Comparison of ENCODE assay signal across 17 cellular contexts in the genomic region with DNA sequence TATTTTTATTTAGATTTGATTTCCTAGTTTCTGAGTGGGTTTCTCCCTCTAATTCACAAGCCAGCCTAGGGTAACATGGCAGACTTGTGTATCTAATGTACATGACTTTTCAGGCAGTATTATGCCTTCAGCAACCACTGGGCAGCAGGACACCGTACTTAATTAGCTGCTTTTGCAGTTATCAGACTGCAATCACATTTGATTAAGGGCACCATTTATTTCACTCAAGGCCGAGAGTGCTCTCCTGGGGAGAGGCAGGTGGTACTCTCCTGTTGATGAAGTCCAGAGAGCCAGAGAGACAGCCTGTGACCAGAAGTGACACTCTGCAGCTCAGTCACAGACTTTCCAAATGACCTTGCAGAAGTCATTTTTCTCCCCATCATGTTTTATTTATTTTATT. TPM values are rescaled to one million over a fixed set of nuclear protein-coding genes. Genes with fewer than 3 reads are reported as not detected.
"Had no signal": no experiment of that assay in that cellular context is flagged by ENCODE, and none has a peak within 500 bp of the region (broad histone marks: within the 10 kb centered on the region; RNA-seq: fewer than 3 reads in every experiment).

No MANE protein-coding gene starts in this region.

- H3K27ac ChIP-seq: brain microvascular endothelial cell, dorsolateral prefrontal cortex, epithelial cell of prostate, tibial artery, vagina had no signal

- H3K27me3 ChIP-seq: brain microvascular endothelial cell, dorsolateral prefrontal cortex, tibial artery, vagina had no signal

- H3K36me3 ChIP-seq: brain microvascular endothelial cell, tibial artery, vagina had no signal

- H3K4me3 ChIP-seq: dorsolateral prefrontal cortex, tibial artery, vagina had no signal

- ATAC-seq: activated CD4-positive, CD25-positive, alpha-beta regulatory T cell treated with anti-CD3 and anti-CD28 coated beads, Interleukin-2, amount 50 U/mL, for 24 hours; activated T-cell treated with anti-CD3 and anti-CD28 coated beads, Interleukin-2, amount 50 U/mL, for 4 hours had no signal

- DNase-seq: activated CD4-positive, alpha-beta T cell treated with anti-CD3 and anti-CD28 coated beads, Interleukin-2, amount 10 ng/mL, durations not matched to agents 7 days and 5 days; activated CD8-positive, alpha-beta memory T cell treated with anti-CD3 and anti-CD28 coated beads, Interleukin-2, amount 50 U/mL, for 4 hours; activated naive CD4-positive, alpha-beta T cell treated with anti-CD3 and anti-CD28 coated beads, Interleukin-2, amount 10 ng/mL, durations not matched to agents 7 days and 5 days; activated T-cell treated with anti-CD3 and anti-CD28 coated beads, Interleukin-2, amount 50 U/mL, for 4 hours; aorta; brain microvascular endothelial cell; central memory CD4-positive, alpha-beta T cell; dorsolateral prefrontal cortex; endodermal cell; foreskin fibroblast; occipital lobe; stimulated activated CD4-positive, alpha-beta T cell treated with anti-CD3 and anti-CD28 coated beads, Interleukin-2, amount 100 ng/mL, for 24 hours; stimulated activated naive CD4-positive, alpha-beta T cell treated with Interleukin-2 at 50 U/mL for 16 hours; tibial artery had no signal

- H3K9me3 ChIP-seq: tibial artery, vagina had no signal

- H3K4me1 ChIP-seq: tibial artery, vagina had no signal

RNA-seq across cellular contexts. Expression of gene CYYR1, which starts 18.7 kb away (rescaled TPM):
- total RNA-seq: activated CD4-positive, alpha-beta T cell treated with anti-CD3 and anti-CD28 coated beads, Interleukin-2, amount 10 ng/mL, durations not matched to agents 7 days and 5 days had no signal
